27 cellular contexts compared by ENCODE assay signal in genomic region chr4:7726665-7727413, GRCh38.
"Had no signal": no experiment of that assay in that cellular context is flagged by ENCODE, and none has a peak within 500 bp of the region (broad histone marks: within the 10 kb centered on the region; RNA-seq: fewer than 3 reads in every experiment).

No MANE protein-coding gene starts in this region.

- DNase-seq: activated CD4-positive, alpha-beta memory T cell treated with anti-CD3 and anti-CD28 coated beads, Interleukin-2, amount 10 ng/mL, durations not matched to agents 7 days and 5 days; activated CD4-positive, alpha-beta T cell treated with anti-CD3 and anti-CD28 coated beads for 1 hour; activated CD4-positive, alpha-beta T cell treated with anti-CD3 and anti-CD28 coated beads for 36 hours; activated CD4-positive, alpha-beta T cell treated with anti-CD3 and anti-CD28 coated beads for 48 hours; activated CD4-positive, alpha-beta T cell treated with anti-CD3 and anti-CD28 coated beads, Interleukin-2, amount 10 ng/mL, durations not matched to agents 7 days and 5 days; activated CD4-positive, alpha-beta T cell treated with anti-CD3 and anti-CD28 coated beads, Interleukin-2, amount 50 U/mL, for 48 hours; activated CD4-positive, CD25-positive, alpha-beta regulatory T cell; activated CD8-positive, alpha-beta memory T cell treated with anti-CD3 and anti-CD28 coated beads for 24 hours; activated CD8-positive, alpha-beta memory T cell treated with anti-CD3 and anti-CD28 coated beads, Interleukin-2, amount 10 ng/mL, durations not matched to agents 7 days and 5 days; activated CD8-positive, alpha-beta memory T cell treated with anti-CD3 and anti-CD28 coated beads, Interleukin-2, amount 50 U/mL, for 48 hours; activated CD8-positive, alpha-beta T cell treated with anti-CD3 and anti-CD28 coated beads, Interleukin-2, amount 10 ng/mL, durations not matched to agents 7 days and 5 days; activated effector memory CD4-positive, alpha-beta T cell treated with Interleukin-2 at 50 U/mL for 16 hours; activated gamma-delta T cell; activated naive CD4-positive, alpha-beta T cell treated with anti-CD3 and anti-CD28 coated beads, Interleukin-2, amount 10 ng/mL, durations not matched to agents 7 days and 5 days; activated naive CD4-positive, alpha-beta T cell treated with Interleukin-2 at 50 U/mL for 16 hours; activated naive CD8-positive, alpha-beta T cell treated with anti-CD3 and anti-CD28 coated beads, Interleukin-2, amount 10 ng/mL, durations not matched to agents 7 days and 5 days; activated naive CD8-positive, alpha-beta T cell treated with anti-CD3 and anti-CD28 coated beads, Interleukin-2, amount 50 U/mL, for 24 hours; activated T-cell treated with anti-CD3 and anti-CD28 coated beads, Interleukin-2, amount 50 U/mL, for 24 hours; activated T-cell treated with anti-CD3 and anti-CD28 coated beads, Interleukin-2, amount 50 U/mL, for 48 hours; central memory CD4-positive, alpha-beta T cell; T-helper 1 cell; T-helper 2 cell; WERI-Rb-1 had no signal

- H3K4me3 ChIP-seq: ascending aorta, cardiac muscle cell had no signal

- ATAC-seq: activated CD4-positive, alpha-beta T cell treated with anti-CD3 and anti-CD28 coated beads for 36 hours; activated CD4-positive, CD25-positive, alpha-beta regulatory T cell treated with anti-CD3 and anti-CD28 coated beads, Interleukin-2, amount 50 U/mL, for 24 hours; activated CD8-positive, alpha-beta memory T cell treated with anti-CD3 and anti-CD28 coated beads, Interleukin-2, amount 10 ng/mL, durations not matched to agents 7 days and 5 days; activated CD8-positive, alpha-beta T cell treated with anti-CD3 and anti-CD28 coated beads, Interleukin-2, amount 10 ng/mL, durations not matched to agents 7 days and 5 days; activated naive CD8-positive, alpha-beta T cell treated with anti-CD3 and anti-CD28 coated beads, Interleukin-2, amount 50 U/mL, for 24 hours; WTC11 had no signal

- H3K36me3 ChIP-seq: ascending aorta, cardiac muscle cell had no signal

- H3K27ac ChIP-seq: ascending aorta, cardiac muscle cell, WERI-Rb-1 had no signal

- H3K9me3 ChIP-seq: ascending aorta had no signal

- H3K4me1 ChIP-seq: ascending aorta had no signal

- H3K27me3 ChIP-seq: ascending aorta, cardiac muscle cell had no signal
